In genomic region chr9:114738581-114739316, GRCh38 we compare ENCODE assay signal across 10 cellular contexts. TPM values are rescaled to one million over a fixed set of nuclear protein-coding genes. Genes with fewer than 3 reads are reported as not detected.
DNase-seq lines count a peak whose midpoint lies in the region; ATAC-seq and TF ChIP-seq lines count a peak whose summit lies in the region.
"Had no signal": no experiment of that assay in that cellular context is flagged by ENCODE, and none has a peak within 500 bp of the region (broad histone marks: within the 10 kb centered on the region; RNA-seq: fewer than 3 reads in every experiment).

No MANE protein-coding gene starts in this region.

- no peak overlapping the region for H3K4me3 Mint-ChIP-seq in natural killer cell

- H3K36me3 ChIP-seq in Peyer's patch, result no peaks in the 10 kb centered on the region
- H3K36me3 ChIP-seq: BLaER1 had no signal

- DNase-seq in DMS 273 (lab: John Stamatoyannopoulos, UW; ENCODE audit: unreplicated experiment), result peak; percentile 81
- DNase-seq in DMS 273 treated with DMSO at 0.1 percent for 48 hours (lab: John Stamatoyannopoulos, UW), result no peak
- peak; percentile 59 for DNase-seq in HuH-7.5 (ENCODE audit: low spot score)
- DNase-seq in Peyer's patch, result peak; percentile 63 to 91 (median 72)
- peak; percentile 66 for DNase-seq in activated T-cell treated with anti-CD3 and anti-CD28 coated beads, Interleukin-2, amount 50 U/mL, for 1 hour
- peak; percentile 55 for DNase-seq in natural killer cell
- DNase-seq in stromal cell of bone marrow (ENCODE audit: low read depth), result peak; percentile 80

- H3K9me3 Mint-ChIP-seq in natural killer cell, result no peaks in the 10 kb centered on the region

- H3K27ac ChIP-seq in Peyer's patch, result no peak overlapping the region
- H3K27ac ChIP-seq: BLaER1 had no signal

- ATAC-seq in esophagus mucosa (peak; percentile 93), natural killer cell (peak; percentile 87 to 92 (median 88))

- no peaks in the 10 kb centered on the region for H3K27me3 ChIP-seq in Peyer's patch
- H3K27me3 ChIP-seq: BLaER1 had no signal

- H3K4me1 Mint-ChIP-seq in natural killer cell, result peaks cover 9 to 16% of the 10 kb centered on the region in 2 donors

- no peaks in the 10 kb centered on the region for H3K36me3 Mint-ChIP-seq in natural killer cell

- TF ChIP-seq CTCF in Peyer's patch (IDR thresholded peaks at IDR 0.05), result peak; percentile 83 to 95 (median 92)
- peak; percentile 82 for TF ChIP-seq CTCF in natural killer cell (IDR thresholded peaks at IDR 0.05)

- no peak overlapping the region for H3K4me3 ChIP-seq in Peyer's patch
- H3K4me3 ChIP-seq: BLaER1 had no signal

- no peak overlapping the region for H3K27ac Mint-ChIP-seq in natural killer cell

- H3K9me3 ChIP-seq in Peyer's patch, result no peaks in the 10 kb centered on the region
- H3K9me3 ChIP-seq: BLaER1 had no signal

- no peak for TF ChIP-seq POLR2A in Peyer's patch (IDR thresholded peaks at IDR 0.05)

- peaks cover 0 to 5% (median 0%) of the 10 kb centered on the region in 4 donors for H3K4me1 ChIP-seq in Peyer's patch

- no peaks in the 10 kb centered on the region for H3K27me3 Mint-ChIP-seq in natural killer cell (ENCODE audit: low read depth in 2 of 2)

- intact Hi-C loops in natural killer cell (cut with micrococcal nuclease), result loop anchor here (1.0 to 2.0 kb wide), 3 partner anchors 56 to 276 kb away; partner anchors contain the start of gene TEX48

RNA-seq across cellular contexts. Expression of gene TEX48, which starts 56.8 kb away (rescaled TPM):
- total RNA-seq in Peyer's patch (not detected), esophagus mucosa (not detected), natural killer cell (not detected)
- total RNA-seq: temporal lobe had no signal
